ENCODE assay signal across 20 cellular contexts in the genomic region with DNA sequence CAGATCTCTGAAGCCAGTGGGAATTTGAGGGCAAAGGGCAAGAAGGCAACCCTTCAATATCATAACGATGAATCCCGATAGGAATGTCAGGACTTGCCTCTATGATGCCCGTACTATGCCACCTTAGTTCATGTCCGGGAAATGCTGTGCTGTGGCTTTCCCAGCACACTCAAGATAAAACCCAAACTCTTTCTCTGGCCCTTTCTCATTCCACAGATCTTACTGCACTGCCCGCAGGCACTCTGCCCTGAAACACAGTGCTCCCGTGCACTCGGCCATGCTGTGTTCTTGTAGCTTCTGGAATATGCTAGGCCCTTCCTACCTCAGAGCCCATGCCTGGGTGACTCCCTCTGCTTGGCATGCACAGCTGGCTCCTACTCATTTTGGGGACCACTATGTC. TPM values are rescaled to one million over a fixed set of nuclear protein-coding genes. Genes with fewer than 3 reads are reported as not detected.
DNase-seq lines count a peak whose midpoint lies in the region; ATAC-seq and TF ChIP-seq lines count a peak whose summit lies in the region.
"Had no signal": no experiment of that assay in that cellular context is flagged by ENCODE, and none has a peak within 500 bp of the region (broad histone marks: within the 10 kb centered on the region; RNA-seq: fewer than 3 reads in every experiment).

No MANE protein-coding gene starts in this region.

- TF ChIP-seq POLR2A in upper lobe of left lung (IDR thresholded peaks at IDR 0.05), result no peak

- TF ChIP-seq CTCF in Caco-2 (IDR thresholded peaks at IDR 0.05; ENCODE audit: insufficient read depth in 1 of 2, low read depth in 1 of 2, low read length in 1 of 2, severe bottlenecking in 1 of 2, unreplicated experiment in 1 of 2), result no peak
- no peak for TF ChIP-seq CTCF in upper lobe of left lung (IDR thresholded peaks at IDR 0.05)
- TF ChIP-seq CTCF in osteocyte (IDR thresholded peaks at IDR 0.05), result no peak

- H3K9me3 Mint-ChIP-seq in Caco-2 (ENCODE audit: unreplicated experiment) (peaks cover 10% of the 10 kb centered on the region), osteocyte (ENCODE audit: unreplicated experiment) (no peaks in the 10 kb centered on the region)

- H3K27ac ChIP-seq in upper lobe of left lung, result peak overlapping the region in 2 of 4 donors; percentile 30 to 82
- H3K27ac ChIP-seq: BLaER1, GM23248, Peyer's patch had no signal

- ATAC-seq in upper lobe of left lung (ENCODE audit: low FRiP score in 2 of 2), result no peak
- no peak for ATAC-seq in HG03571 (IDR thresholded peaks at IDR 0.05; ENCODE audit: unreplicated experiment)
- ATAC-seq: GM12878 had no signal

- H3K27ac Mint-ChIP-seq in Caco-2 (ENCODE audit: unreplicated experiment), result peak overlapping the region; percentile 70
- no peak overlapping the region for H3K27ac Mint-ChIP-seq in osteocyte (ENCODE audit: unreplicated experiment)

- H3K4me1 Mint-ChIP-seq in Caco-2 (ENCODE audit: low read depth, unreplicated experiment) (peaks cover 30% of the 10 kb centered on the region), osteocyte (ENCODE audit: unreplicated experiment) (peaks cover 10% of the 10 kb centered on the region)
- H3K4me1 Mint-ChIP-seq: CD4-positive, CD25-positive, alpha-beta regulatory T cell had no signal

- DNase-seq in Caco-2 (no peak), NCI-H226 (peak; percentile 16), glomerular visceral epithelial cell (ENCODE audit: extremely low spot score) (peak; percentile 41), upper lobe of left lung (no peak), osteocyte (ENCODE audit: extremely low spot score, unreplicated experiment) (no peak), foreskin melanocyte (no peak)
- DNase-seq: CD4-positive, CD25-positive, alpha-beta regulatory T cell; GM23248; Kasumi-1; NCI-H2029 treated with DMSO at 0.1 percent for 48 hours; NCI-H2171; NCI-H446; NCI-H526 treated with DMSO at 0.1 percent for 48 hours; Peyer's patch; SHP77 treated with DMSO at 0.1 percent for 48 hours had no signal

- H3K36me3 ChIP-seq in Caco-2 (ENCODE audit: control insufficient read depth, insufficient read depth, low read length) (no peaks in the 10 kb centered on the region), upper lobe of left lung (no peaks in the 10 kb centered on the region)
- H3K36me3 ChIP-seq: Peyer's patch had no signal

- WGBS in upper lobe of left lung, 2 donors, result 64 to 66% methylated on average over 7 of the region's 7 CpGs

- POLR2A ChIA-PET in Caco-2 (lab: Charles Lee), result no interaction called here

- H3K27me3 Mint-ChIP-seq in Caco-2 (ENCODE audit: insufficient read depth, unreplicated experiment) (no peaks in the 10 kb centered on the region), osteocyte (ENCODE audit: unreplicated experiment) (peaks cover 3% of the 10 kb centered on the region)
- H3K27me3 Mint-ChIP-seq: CD4-positive, CD25-positive, alpha-beta regulatory T cell had no signal

- intact Hi-C loops in Caco-2 (cut with micrococcal nuclease; ENCODE audit: unreplicated experiment), result no loop called here

- H3K9me3 ChIP-seq in Caco-2 (peaks cover 8% of the 10 kb centered on the region), upper lobe of left lung (peaks cover 0 to 5% (median 0%) of the 10 kb centered on the region in 4 donors)
- H3K9me3 ChIP-seq: Peyer's patch had no signal

- CTCF ChIA-PET in Caco-2 (lab: Charles Lee), result no interaction called here

- H3K4me3 ChIP-seq in Caco-2 (ENCODE audit: low read depth, low read length), result no peak overlapping the region
- no peak overlapping the region for H3K4me3 ChIP-seq in upper lobe of left lung
- H3K4me3 ChIP-seq: BLaER1, GM12878, GM23248, K562, Peyer's patch had no signal

- no TSS peak for BruUV-seq in Caco-2 (replicated peaks; lab: Mats Ljungman, UMichigan)

- H3K36me3 Mint-ChIP-seq in Caco-2 (ENCODE audit: insufficient read depth, unreplicated experiment), result no peaks in the 10 kb centered on the region
- H3K36me3 Mint-ChIP-seq in osteocyte (ENCODE audit: unreplicated experiment), result no peaks in the 10 kb centered on the region
- H3K36me3 Mint-ChIP-seq: CD4-positive, CD25-positive, alpha-beta regulatory T cell had no signal

- H3K4me3 Mint-ChIP-seq in Caco-2 (ENCODE audit: unreplicated experiment), result no peak overlapping the region
- H3K4me3 Mint-ChIP-seq in osteocyte (ENCODE audit: unreplicated experiment), result no peak overlapping the region
- H3K4me3 Mint-ChIP-seq: CD4-positive, CD25-positive, alpha-beta regulatory T cell had no signal

- H3K27me3 ChIP-seq in Caco-2 (replicated peaks; ENCODE audit: control insufficient read depth, insufficient read depth, low read length), result no peaks in the 10 kb centered on the region
- H3K27me3 ChIP-seq in upper lobe of left lung, result no peaks in the 10 kb centered on the region
- H3K27me3 ChIP-seq: BLaER1, Peyer's patch had no signal

- peak in 3 of 4 donors; percentile 2 to 15 (median 10) for TF ChIP-seq EP300 in upper lobe of left lung (IDR thresholded peaks at IDR 0.05)

- peaks cover 26% of the 10 kb centered on the region for H3K4me1 ChIP-seq in Caco-2
- peaks cover 0 to 23% (median 13%) of the 10 kb centered on the region in 4 donors for H3K4me1 ChIP-seq in upper lobe of left lung
- H3K4me1 ChIP-seq: BLaER1, Peyer's patch had no signal

RNA-seq across cellular contexts. Expression of a gene that starts 26.3 kb away (rescaled TPM):
- total RNA-seq in Caco-2 (2022), result 1.6 and 2.1 TPM in 2 replicates
- 10 to 100 TPM in 2 of 6 donors, 1 to 10 TPM in 4; 2.2 to 28.3 (median 7.2) TPM for total RNA-seq in upper lobe of left lung
- 3.0 and 6.7 TPM in 2 replicates for total RNA-seq in osteocyte
- total RNA-seq: CD4-positive, CD25-positive, alpha-beta regulatory T cell; K562; MCF 10A had no signal

Comparison
In these comparisons a context has a peak if more than half of its experiments do, and no peak if none do; other contexts are left out.
1. DNase-seq: peak in NCI-H226 (single experiment) and glomerular visceral epithelial cell (single experiment); none in Caco-2 (0 of 2), upper lobe of left lung (0 of 2), osteocyte (single experiment) and foreskin melanocyte (single experiment).